21 cellular contexts compared by ENCODE assay signal in genomic region chr3:100563228-100563627, GRCh38. TPM values are rescaled to one million over a fixed set of nuclear protein-coding genes. Genes with fewer than 3 reads are reported as not detected.
"Had no signal": no experiment of that assay in that cellular context is flagged by ENCODE, and none has a peak within 500 bp of the region (broad histone marks: within the 10 kb centered on the region; RNA-seq: fewer than 3 reads in every experiment).

No MANE protein-coding gene starts in this region.

- FAIRE-seq: colon, frontal cortex had no signal

- H3K9me3 ChIP-seq: body of pancreas, left ventricle myocardium inferior, mucosa of descending colon, prostate gland, right atrium auricular region, spleen, upper lobe of right lung had no signal

- H3K4me1 ChIP-seq: body of pancreas, left ventricle myocardium inferior, prostate gland, right atrium auricular region, spleen, upper lobe of right lung had no signal

- ATAC-seq: body of pancreas; mucosa of descending colon; stimulated activated naive B cell treated with anti-CD40 and anti-IgM and Interleukin-4, amounts not matched to agents 10 μg/mL and 1 μg/mL and 100 μg/mL, for 72 hours; upper lobe of right lung had no signal

- H3K27ac ChIP-seq: body of pancreas, dorsolateral prefrontal cortex, left ventricle myocardium inferior, right atrium auricular region, spleen, upper lobe of right lung, WERI-Rb-1 had no signal

- H3K36me3 ChIP-seq: left ventricle myocardium inferior, prostate gland, right atrium auricular region, spleen, upper lobe of right lung, WERI-Rb-1 had no signal

- H3K4me3 ChIP-seq: body of pancreas, dorsolateral prefrontal cortex, left ventricle myocardium inferior, mucosa of descending colon, prostate gland, right atrium auricular region, spleen, upper lobe of right lung had no signal

- H3K27me3 ChIP-seq: body of pancreas, dorsolateral prefrontal cortex, right atrium auricular region, spleen, upper lobe of right lung had no signal

- DNase-seq: activated CD4-positive, alpha-beta T cell treated with anti-CD3 and anti-CD28 coated beads, Interleukin-2, amount 50 U/mL, for 4 hours; activated naive CD8-positive, alpha-beta T cell treated with anti-CD3 and anti-CD28 coated beads for 36 hours; body of pancreas; central memory CD4-positive, alpha-beta T cell; dorsolateral prefrontal cortex; left ventricle myocardium inferior; mucosa of descending colon; naive B cell; spleen; stimulated activated naive B cell treated with anti-CD40 and anti-IgM and Interleukin-4, amounts not matched to agents 10 μg/mL and 1 μg/mL and 100 μg/mL, for 72 hours; SW 1271; upper lobe of right lung; WERI-Rb-1 had no signal

RNA-seq across cellular contexts. Expression of gene ADGRG7, which starts 46.2 kb away (rescaled TPM):
- total RNA-seq: activated naive CD8-positive, alpha-beta T cell treated with anti-CD3 and anti-CD28 coated beads for 36 hours; body of pancreas; frontal cortex; kidney epithelial cell; left ventricle myocardium inferior; neural crest cell; osteoblast; right atrium auricular region; spleen; T-helper 2 cell treated with Interferon-gamma antibody and Interleukin-4, amounts not matched to agents 100 ng/mL and 5 ng/mL, for 36 hours; upper lobe of right lung had no signal
- polyA plus RNA-seq: spleen had no signal
